15 cellular contexts compared by ENCODE assay signal in the genomic region with DNA sequence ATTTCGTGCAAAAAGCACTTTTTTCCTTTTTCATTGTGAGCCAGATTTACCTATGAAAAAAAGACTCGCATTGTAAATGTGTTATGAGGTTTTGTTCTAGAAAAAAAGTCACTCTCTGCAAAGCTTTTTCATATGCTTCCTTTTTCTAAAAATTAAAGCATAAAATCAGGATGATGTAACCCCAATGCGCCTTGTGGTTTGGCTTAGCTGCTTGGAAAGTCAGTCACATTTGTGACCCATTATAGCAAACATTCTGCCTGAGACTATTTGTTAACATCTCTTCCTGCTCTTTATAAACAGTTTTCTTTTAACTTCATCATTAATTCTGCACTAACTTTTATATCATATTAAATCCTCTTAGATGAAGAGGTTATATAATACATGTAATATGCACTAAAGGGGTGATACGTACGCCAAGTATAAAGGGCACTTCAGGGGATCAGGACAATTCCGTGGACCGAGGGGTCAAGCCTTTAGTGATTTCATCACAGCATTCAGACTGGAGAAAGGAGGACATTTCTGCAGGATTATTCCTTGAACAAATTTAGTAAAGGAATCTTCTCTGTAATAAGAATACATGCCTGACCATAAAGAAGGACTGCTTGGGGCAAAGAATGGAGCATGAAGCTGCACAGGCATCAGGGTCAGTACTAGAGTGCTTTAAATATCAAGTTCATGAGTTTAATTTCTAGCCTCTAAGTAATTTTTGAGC. TPM values are rescaled to one million over a fixed set of nuclear protein-coding genes. Genes with fewer than 3 reads are reported as not detected.
DNase-seq lines count a peak whose midpoint lies in the region; ATAC-seq and TF ChIP-seq lines count a peak whose summit lies in the region.
"Had no signal": no experiment of that assay in that cellular context is flagged by ENCODE, and none has a peak within 500 bp of the region (broad histone marks: within the 10 kb centered on the region; RNA-seq: fewer than 3 reads in every experiment).

No MANE protein-coding gene starts in this region.

- no peak overlapping the region for H3K27ac Mint-ChIP-seq in Caco-2 (ENCODE audit: unreplicated experiment)
- H3K27ac Mint-ChIP-seq: stimulated activated effector memory CD8-positive, alpha-beta T cell treated with anti-CD3 and anti-CD28 coated beads, Interleukin-12 subunit alpha, Interleukin-12 subunit beta, amount 100 ng/mL, for 72 hours had no signal

- DNase-seq in EH (ENCODE audit: low read depth) (peak; percentile 85), MG63 (peak; percentile 31), choroid plexus epithelial cell (ENCODE audit: low read depth) (peak; percentile 81), osteoblast (ENCODE audit: insufficient read length, low spot score, missing footprints) (no peak), omental fat pad (ENCODE audit: low spot score) (no peak), Caco-2 (no peak)
- DNase-seq: activated CD4-positive, alpha-beta T cell treated with anti-CD3 and anti-CD28 coated beads, Interleukin-2, amount 50 U/mL, for 48 hours; amygdala; esophagus squamous epithelium; GF-D8; mesendoderm; NCI-H2171 treated with DMSO at 0.1 percent for 48 hours had no signal

- BruUV-seq in Caco-2 (replicated peaks; lab: Mats Ljungman, UMichigan) = no TSS peak

- no peaks in the 10 kb centered on the region for H3K36me3 ChIP-seq in MG63
- H3K36me3 ChIP-seq in osteoblast (ENCODE audit: insufficient read depth, low read length) = no peaks in the 10 kb centered on the region
- H3K36me3 ChIP-seq in Caco-2 (ENCODE audit: control insufficient read depth, insufficient read depth, low read length) = no peaks in the 10 kb centered on the region
- H3K36me3 ChIP-seq: esophagus squamous epithelium had no signal

- ATAC-seq in omental fat pad (ENCODE audit: low FRiP score) (no peak), HG02588 (IDR thresholded peaks at IDR 0.05; ENCODE audit: unreplicated experiment) (no peak)
- ATAC-seq: stimulated activated effector memory CD8-positive, alpha-beta T cell treated with anti-CD3 and anti-CD28 coated beads, Interleukin-12 subunit alpha, Interleukin-12 subunit beta, amount 100 ng/mL, for 72 hours had no signal

- peaks cover 11% of the 10 kb centered on the region for H3K9me3 Mint-ChIP-seq in Caco-2 (ENCODE audit: unreplicated experiment)
- H3K9me3 Mint-ChIP-seq: stimulated activated effector memory CD8-positive, alpha-beta T cell treated with anti-CD3 and anti-CD28 coated beads, Interleukin-12 subunit alpha, Interleukin-12 subunit beta, amount 100 ng/mL, for 72 hours had no signal

- no peak overlapping the region for H2AFZ ChIP-seq in osteoblast (ENCODE audit: low read length)

- H3K4me1 ChIP-seq in osteoblast (ENCODE audit: insufficient read depth, low read length) = peaks cover 21% of the 10 kb centered on the region
- no peaks in the 10 kb centered on the region for H3K4me1 ChIP-seq in Caco-2

- H3K4me1 Mint-ChIP-seq in Caco-2 (ENCODE audit: low read depth, unreplicated experiment) = no peaks in the 10 kb centered on the region

- peak overlapping the region; percentile 26 for H3K27ac ChIP-seq in osteoblast (ENCODE audit: low read depth, low read length)

- no peaks in the 10 kb centered on the region for H3K27me3 Mint-ChIP-seq in Caco-2 (ENCODE audit: insufficient read depth, unreplicated experiment)

- peak overlapping the region; percentile 80 for H3K4me2 ChIP-seq in osteoblast (ENCODE audit: insufficient read depth, low read length)

- no peak overlapping the region for H3K4me3 Mint-ChIP-seq in Caco-2 (ENCODE audit: unreplicated experiment)
- H3K4me3 Mint-ChIP-seq: stimulated activated effector memory CD8-positive, alpha-beta T cell treated with anti-CD3 and anti-CD28 coated beads, Interleukin-12 subunit alpha, Interleukin-12 subunit beta, amount 100 ng/mL, for 72 hours had no signal

- H3K27me3 ChIP-seq in MG63 (no peaks in the 10 kb centered on the region), osteoblast (ENCODE audit: insufficient read depth, low read length) (no peaks in the 10 kb centered on the region), Caco-2 (replicated peaks; ENCODE audit: control insufficient read depth, insufficient read depth, low read length) (no peaks in the 10 kb centered on the region)
- H3K27me3 ChIP-seq: esophagus squamous epithelium had no signal

- CTCF ChIA-PET in Caco-2 (lab: Charles Lee) = no interaction called here

- POLR2A ChIA-PET in Caco-2 (lab: Charles Lee) = no interaction called here

- H4K20me1 ChIP-seq in osteoblast (ENCODE audit: insufficient read depth, low read length) = no peaks in the 10 kb centered on the region

- no peaks in the 10 kb centered on the region for H3K36me3 Mint-ChIP-seq in Caco-2 (ENCODE audit: insufficient read depth, unreplicated experiment)
- H3K36me3 Mint-ChIP-seq: stimulated activated effector memory CD8-positive, alpha-beta T cell treated with anti-CD3 and anti-CD28 coated beads, Interleukin-12 subunit alpha, Interleukin-12 subunit beta, amount 100 ng/mL, for 72 hours had no signal

- intact Hi-C loops in Caco-2 (cut with micrococcal nuclease; ENCODE audit: unreplicated experiment) = no loop called here

- 0 out of 2 replicates have a peak, but pooled peaks cover 2% of the 10 kb centered on the region for H3K9me3 ChIP-seq in MG63
- no peaks in the 10 kb centered on the region for H3K9me3 ChIP-seq in osteoblast (ENCODE audit: low read depth, low read length)
- H3K9me3 ChIP-seq in Caco-2 = no peaks in the 10 kb centered on the region
- H3K9me3 ChIP-seq: esophagus squamous epithelium had no signal

- H3K79me2 ChIP-seq in osteoblast (ENCODE audit: insufficient read depth, low read length) = no peaks in the 10 kb centered on the region

- no peak for TF ChIP-seq CTCF in choroid plexus epithelial cell (conservative IDR thresholded peaks at IDR 0.05; ENCODE audit: low read depth, low read length)
- no peak for TF ChIP-seq CTCF in osteoblast (IDR thresholded peaks at IDR 0.05; ENCODE audit: extremely low read depth, low read depth, low read length)
- TF ChIP-seq CTCF in omental fat pad (IDR thresholded peaks at IDR 0.05) = no peak
- no peak for TF ChIP-seq CTCF in Caco-2 (IDR thresholded peaks at IDR 0.05; ENCODE audit: insufficient read depth in 1 of 2, low read depth in 1 of 2, low read length in 1 of 2, severe bottlenecking in 1 of 2, unreplicated experiment in 1 of 2)

- H3K4me3 ChIP-seq in MG63 (no peak overlapping the region), choroid plexus epithelial cell (ENCODE audit: low read depth, low read length) (no peak overlapping the region), osteoblast (ENCODE audit: insufficient read depth, low read length) (peak overlapping the region; percentile 24), Caco-2 (ENCODE audit: low read depth, low read length) (no peak overlapping the region)

RNA-seq across cellular contexts. Expression of a gene that starts 48.1 kb away (rescaled TPM):
- total RNA-seq in MG63 (2014; rRNA removed; shearing (Covaris generic); ENCODE audit: low replicate concordance) = not detected in 2 replicates
- total RNA-seq in osteoblast = not detected in 2 replicates
- total RNA-seq in omental fat pad = not detected
- 6.9 and 8.4 TPM in 2 replicates for total RNA-seq in Caco-2 (2022)
- total RNA-seq: esophagus squamous epithelium, SK-MEL-5 had no signal

Comparison
In these comparisons a context has a peak if more than half of its experiments do, and no peak if none do; other contexts are left out.
1. DNase-seq: peak in EH (single experiment), MG63 (single experiment) and choroid plexus epithelial cell (single experiment); none in osteoblast (single experiment), omental fat pad (single experiment) and Caco-2 (0 of 2).